8 cellular contexts compared by ENCODE assay signal in the genomic region with DNA sequence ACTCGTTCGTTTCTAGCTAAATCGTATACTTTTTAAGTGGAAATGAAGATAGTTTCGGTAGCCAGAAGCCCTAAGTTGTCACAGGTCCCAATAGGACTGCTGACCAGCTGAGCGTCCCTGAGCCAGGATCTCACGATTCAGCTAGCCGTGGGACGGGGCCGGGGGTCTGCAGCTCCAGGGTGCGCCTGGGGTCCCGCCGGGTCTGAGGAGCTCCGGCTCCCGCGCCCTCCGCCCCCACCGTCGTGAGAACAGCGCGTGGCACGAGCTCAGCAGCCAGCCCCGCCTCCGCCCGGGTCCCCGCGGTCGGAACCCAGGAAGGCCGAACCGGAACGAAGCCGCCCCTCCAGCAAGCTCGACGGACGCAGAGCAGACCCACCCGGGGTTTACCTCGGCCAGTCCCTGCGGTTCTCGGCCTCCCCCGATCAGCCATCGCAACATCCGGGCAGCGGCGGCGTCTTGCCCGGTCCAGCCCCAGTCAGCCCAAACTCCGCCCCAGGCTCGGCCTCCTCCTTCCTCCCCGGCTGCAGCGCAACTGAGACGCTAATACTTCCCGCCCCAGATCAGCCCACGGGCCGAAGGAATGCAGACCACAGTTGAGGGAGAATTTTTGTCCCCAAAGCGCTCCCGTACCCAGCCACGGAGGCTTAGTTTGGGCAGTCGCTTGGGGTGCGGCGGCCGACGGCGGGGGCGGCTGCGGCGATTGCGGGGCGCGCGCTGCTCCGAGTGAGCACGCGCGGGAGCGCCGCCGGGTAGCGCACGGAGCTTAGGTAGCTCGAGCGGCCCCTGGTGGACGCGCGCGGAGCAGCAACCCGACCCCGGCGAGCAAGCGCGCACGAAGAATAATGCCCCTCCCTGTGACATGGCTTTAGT. TPM values are rescaled to one million over a fixed set of nuclear protein-coding genes. Genes with fewer than 3 reads are reported as not detected.
DNase-seq lines count a peak whose midpoint lies in the region; FAIRE-seq and TF ChIP-seq lines count a peak whose summit lies in the region.

A gene with protein sequence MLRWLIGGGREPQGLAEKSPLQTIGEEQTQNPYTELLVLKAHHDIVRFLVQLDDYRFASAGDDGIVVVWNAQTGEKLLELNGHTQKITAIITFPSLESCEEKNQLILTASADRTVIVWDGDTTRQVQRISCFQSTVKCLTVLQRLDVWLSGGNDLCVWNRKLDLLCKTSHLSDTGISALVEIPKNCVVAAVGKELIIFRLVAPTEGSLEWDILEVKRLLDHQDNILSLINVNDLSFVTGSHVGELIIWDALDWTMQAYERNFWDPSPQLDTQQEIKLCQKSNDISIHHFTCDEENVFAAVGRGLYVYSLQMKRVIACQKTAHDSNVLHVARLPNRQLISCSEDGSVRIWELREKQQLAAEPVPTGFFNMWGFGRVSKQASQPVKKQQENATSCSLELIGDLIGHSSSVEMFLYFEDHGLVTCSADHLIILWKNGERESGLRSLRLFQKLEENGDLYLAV (minus strand): TSS at position 534 of the 870 bp plus-strand sequence. CDS start 96 bp downstream, at position 438.

- intact Hi-C loops in stomach (cut with DNase I; ENCODE audit: low total_unique reads): loop anchor here (5.0 kb wide), 1 partner anchor 355 kb away; no protein-coding TSS in a partner anchor

- H3K79me2 ChIP-seq in Loucy (ENCODE audit: insufficient read depth, low read length): peaks cover 34% of the 10 kb centered on the region
- H3K79me2 ChIP-seq in neural cell (replicated peaks; ENCODE audit: insufficient read depth, low read length): peaks cover 27% of the 10 kb centered on the region

- H3K4me2 ChIP-seq in Loucy (ENCODE audit: low read depth, low read length, poor library complexity, severe bottlenecking) (peak within 1 kb of the TSS; percentile 74), neural cell (ENCODE audit: low read length) (peak within 1 kb of the TSS; percentile 86)

- H3K4me1 ChIP-seq in Loucy (ENCODE audit: insufficient read depth, low read length, poor library complexity, severe bottlenecking) (no peaks in the 10 kb centered on the region), stomach (peaks cover 5 to 39% (median 18%) of the 10 kb centered on the region in 4 donors)

- TF ChIP-seq CTCF in Loucy (conservative IDR thresholded peaks at IDR 0.05; ENCODE audit: low read length) (peak; percentile 58), neural cell (IDR thresholded peaks at IDR 0.05; ENCODE audit: poor library complexity, severe bottlenecking) (peak; percentile 98), stomach (IDR thresholded peaks at IDR 0.05) (peak in 5 of 7 experiments; percentile 75 to 96 (median 95))

- H3K9me2 ChIP-seq in Loucy (replicated peaks; ENCODE audit: low read depth, low read length) (no peaks in the 10 kb centered on the region), neural cell (ENCODE audit: insufficient read depth, low read length) (no peaks in the 10 kb centered on the region)

- TF ChIP-seq EP300 in neural cell (conservative IDR thresholded peaks at IDR 0.05; ENCODE audit: poor library complexity, severe bottlenecking) (no peak), stomach (IDR thresholded peaks at IDR 0.05) (no peak)

- H3K9ac ChIP-seq in Loucy (ENCODE audit: low read depth, low read length, poor library complexity, severe bottlenecking): peak within 1 kb of the TSS; percentile 82
- peak within 1 kb of the TSS; percentile 77 for H3K9ac ChIP-seq in neural cell (ENCODE audit: low read length)

- H3K27me3 ChIP-seq in H7 (ENCODE audit: control insufficient read depth, insufficient read depth, low read length): peaks cover 6% of the 10 kb centered on the region
- no peaks in the 10 kb centered on the region for H3K27me3 ChIP-seq in Loucy (ENCODE audit: insufficient read depth, low read length, poor library complexity, severe bottlenecking)
- no peaks in the 10 kb centered on the region for H3K27me3 ChIP-seq in neural cell (ENCODE audit: insufficient read depth, low read depth, low read length)
- no peaks in the 10 kb centered on the region for H3K27me3 ChIP-seq in stomach

- H4K20me1 ChIP-seq in Loucy (ENCODE audit: insufficient read depth, low read length, poor library complexity, severe bottlenecking): peaks cover 4% of the 10 kb centered on the region
- no peaks in the 10 kb centered on the region for H4K20me1 ChIP-seq in neural cell (ENCODE audit: insufficient read depth)

- H3K27ac ChIP-seq in neural cell (ENCODE audit: low read length): peak within 1 kb of the TSS; percentile 77
- H3K27ac ChIP-seq in stomach: peak within 1 kb of the TSS; percentile 95 to 97 (median 96)

- TF ChIP-seq POLR2A in stomach (IDR thresholded peaks at IDR 0.05): peak in 1 of 4 donors; percentile 7

- peak; percentile 80 for TF ChIP-seq RAD21 in neural cell (conservative IDR thresholded peaks at IDR 0.05)

- 0 to 1% (median 0%) methylated on average over 48 to 89 of the region's 90 CpGs for WGBS in stomach, 5 donors

- H3K9me3 ChIP-seq in Loucy (ENCODE audit: insufficient read depth, low read depth, low read length) (no peaks in the 10 kb centered on the region), neural cell (ENCODE audit: low read length) (no peaks in the 10 kb centered on the region), stomach (no peaks in the 10 kb centered on the region)

- H3K4me3 ChIP-seq in H7 (ENCODE audit: insufficient read depth, low read depth, low read length) (peak within 1 kb of the TSS; percentile 84), Loucy (ENCODE audit: low read length, poor library complexity, severe bottlenecking) (peak within 1 kb of the TSS; percentile 81), neural cell (ENCODE audit: low read length) (peak within 1 kb of the TSS; percentile 89), stomach (peak within 1 kb of the TSS; percentile 72 to 85 (median 77))

- H2AFZ ChIP-seq in Loucy (ENCODE audit: low read length) (peak within 1 kb of the TSS; percentile 80), neural cell (ENCODE audit: low read depth, low read length) (peak within 1 kb of the TSS; percentile 59)

- peak; percentile 87 for FAIRE-seq in G401.6 (lab: Jason Lieb, UNC)

- H3K36me3 ChIP-seq in H7 (replicated peaks; ENCODE audit: control insufficient read depth, insufficient read depth, low read length): peaks cover 2% of the 10 kb centered on the region
- H3K36me3 ChIP-seq in Loucy (ENCODE audit: insufficient read depth, low read length): no peaks in the 10 kb centered on the region
- H3K36me3 ChIP-seq in neural cell (ENCODE audit: insufficient read depth, low read length): no peaks in the 10 kb centered on the region
- peaks cover 0 to 5% (median 2%) of the 10 kb centered on the region in 4 donors for H3K36me3 ChIP-seq in stomach

- no peaks in the 10 kb centered on the region for H3F3A ChIP-seq in Loucy (ENCODE audit: low read depth)
- H3F3A ChIP-seq in neural cell (ENCODE audit: insufficient read depth, low read length, poor library complexity, severe bottlenecking): no peaks in the 10 kb centered on the region

- peak; percentile 90 for DNase-seq in H7
- DNase-seq in SHP77 treated with DMSO at 0.1 percent for 48 hours (lab: John Stamatoyannopoulos, UW): peak; percentile 54
- peak; percentile 94 for DNase-seq in activated effector memory CD4-positive, alpha-beta T cell treated with anti-CD3 and anti-CD28 coated beads, Interleukin-2, amount 50 U/mL, for 16 hours
- DNase-seq in fibroblast of the conjunctiva (ENCODE audit: low read depth): peak; percentile 94
- DNase-seq in stomach: peak; percentile 91

TF ChIP-seq in neural cell, 6 proteins besides CTCF, POLR2A, EP300 and RAD21:
- TF ChIP-seq TAF1 (IDR thresholded peaks at IDR 0.05; ENCODE audit: low read depth): peak; percentile 26
- peak; percentile 78 for TF ChIP-seq MXI1 (conservative IDR thresholded peaks at IDR 0.05; ENCODE audit: poor library complexity, severe bottlenecking)
- no peak for TF ChIP-seq EZH2 (IDR thresholded peaks at IDR 0.05; ENCODE audit: borderline replicate concordance, insufficient read depth, low read length, poor library complexity, severe bottlenecking)
- peak; percentile 68 for TF ChIP-seq POLR2AphosphoS5 (IDR thresholded peaks at IDR 0.05)
- TF ChIP-seq SMC3 (conservative IDR thresholded peaks at IDR 0.05; ENCODE audit: poor library complexity): peak; percentile 91
- TF ChIP-seq, protein P1, sequence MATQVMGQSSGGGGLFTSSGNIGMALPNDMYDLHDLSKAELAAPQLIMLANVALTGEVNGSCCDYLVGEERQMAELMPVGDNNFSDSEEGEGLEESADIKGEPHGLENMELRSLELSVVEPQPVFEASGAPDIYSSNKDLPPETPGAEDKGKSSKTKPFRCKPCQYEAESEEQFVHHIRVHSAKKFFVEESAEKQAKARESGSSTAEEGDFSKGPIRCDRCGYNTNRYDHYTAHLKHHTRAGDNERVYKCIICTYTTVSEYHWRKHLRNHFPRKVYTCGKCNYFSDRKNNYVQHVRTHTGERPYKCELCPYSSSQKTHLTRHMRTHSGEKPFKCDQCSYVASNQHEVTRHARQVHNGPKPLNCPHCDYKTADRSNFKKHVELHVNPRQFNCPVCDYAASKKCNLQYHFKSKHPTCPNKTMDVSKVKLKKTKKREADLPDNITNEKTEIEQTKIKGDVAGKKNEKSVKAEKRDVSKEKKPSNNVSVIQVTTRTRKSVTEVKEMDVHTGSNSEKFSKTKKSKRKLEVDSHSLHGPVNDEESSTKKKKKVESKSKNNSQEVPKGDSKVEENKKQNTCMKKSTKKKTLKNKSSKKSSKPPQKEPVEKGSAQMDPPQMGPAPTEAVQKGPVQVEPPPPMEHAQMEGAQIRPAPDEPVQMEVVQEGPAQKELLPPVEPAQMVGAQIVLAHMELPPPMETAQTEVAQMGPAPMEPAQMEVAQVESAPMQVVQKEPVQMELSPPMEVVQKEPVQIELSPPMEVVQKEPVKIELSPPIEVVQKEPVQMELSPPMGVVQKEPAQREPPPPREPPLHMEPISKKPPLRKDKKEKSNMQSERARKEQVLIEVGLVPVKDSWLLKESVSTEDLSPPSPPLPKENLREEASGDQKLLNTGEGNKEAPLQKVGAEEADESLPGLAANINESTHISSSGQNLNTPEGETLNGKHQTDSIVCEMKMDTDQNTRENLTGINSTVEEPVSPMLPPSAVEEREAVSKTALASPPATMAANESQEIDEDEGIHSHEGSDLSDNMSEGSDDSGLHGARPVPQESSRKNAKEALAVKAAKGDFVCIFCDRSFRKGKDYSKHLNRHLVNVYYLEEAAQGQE (IDR thresholded peaks at IDR 0.05; ENCODE audit: borderline replicate concordance): no peak

RNA-seq across cellular contexts. Expression of the gene that starts here (rescaled TPM):
- 53.1 and 64.9 TPM in 2 replicates for total RNA-seq in H7 (2014; rRNA removed; shearing (Covaris generic))
- polyA plus RNA-seq in neural cell (87.6 and 95.4 TPM in 2 replicates), stomach (10 to 100 TPM; 11.4 to 28.3 (median 22.9) TPM)
- polyA minus RNA-seq in neural cell: 100 and 110 TPM in 2 replicates
- 100 to 1,000 TPM in 1 of 5 donors, 10 to 100 TPM in 4; 17.5 to 103 (median 46.1) TPM for total RNA-seq in stomach

Comparison
In these comparisons a context has a peak if more than half of its experiments do, and no peak if none do; other contexts are left out.
1. Peak in every context shown above with its lines: DNase-seq, H3K4me3 ChIP-seq and H3K27ac ChIP-seq.